16 cellular contexts compared by ENCODE assay signal in the genomic region with DNA sequence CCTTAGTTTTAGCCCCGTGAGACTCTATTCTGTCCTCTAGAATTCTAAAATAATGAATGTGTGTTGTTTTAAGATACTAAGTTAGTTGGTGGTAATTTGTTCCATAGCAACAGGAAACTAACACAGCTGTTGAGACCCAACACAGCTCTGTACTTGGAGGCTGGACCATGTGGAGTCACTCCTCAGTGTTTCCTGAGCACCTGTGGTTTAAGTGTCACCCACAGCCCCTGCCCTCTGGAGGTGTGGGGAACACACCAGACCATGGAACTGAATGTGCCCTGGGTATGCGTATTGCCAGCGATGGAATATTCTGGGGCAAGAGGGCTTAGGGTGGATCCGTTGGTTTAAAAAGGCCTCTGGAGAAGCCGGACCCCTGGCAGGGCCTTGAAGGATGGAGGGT. TPM values are rescaled to one million over a fixed set of nuclear protein-coding genes. Genes with fewer than 3 reads are reported as not detected.
DNase-seq lines count a peak whose midpoint lies in the region; ATAC-seq, FAIRE-seq and TF ChIP-seq lines count a peak whose summit lies in the region.
"Had no signal": no experiment of that assay in that cellular context is flagged by ENCODE, and none has a peak within 500 bp of the region (broad histone marks: within the 10 kb centered on the region; RNA-seq: fewer than 3 reads in every experiment).

No MANE protein-coding gene starts in this region.

- POLR2A ChIA-PET in MCF 10A (lab: Yijun Ruan, JAX), result no interaction called here

- CTCF ChIA-PET in MCF 10A (lab: Yijun Ruan, JAX) (no interaction called here), mammary epithelial cell (lab: Charles Lee; ENCODE audit: low non-redundant PET) (no interaction called here)

- no peak for DNase-seq in MCF 10A (ENCODE audit: unreplicated experiment)
- DNase-seq in mammary epithelial cell, result no peak
- peak; percentile 69 for DNase-seq in activated CD4-positive, alpha-beta T cell treated with anti-CD3 and anti-CD28 coated beads for 48 hours
- DNase-seq in activated naive CD8-positive, alpha-beta T cell treated with anti-CD3 and anti-CD28 coated beads, Interleukin-2, amount 50 U/mL, for 24 hours, result peak; percentile 65
- peak; percentile 43 to 69 for DNase-seq in stimulated activated naive CD8-positive, alpha-beta T cell treated with anti-CD3 and anti-CD28 coated beads, Interleukin-15, amount 100 ng/mL, for 72 hours
- no peak for DNase-seq in kidney
- DNase-seq in hepatic stellate cell (ENCODE audit: low spot score), result no peak
- DNase-seq: effector CD8-positive, alpha-beta T cell; left ventricle myocardium superior; MG63; NCI-H748 treated with DMSO at 0.1 percent for 48 hours had no signal

- H2AFZ ChIP-seq in mammary epithelial cell (ENCODE audit: low read depth, low read length), result no peak overlapping the region

- H3K4me1 ChIP-seq in mammary epithelial cell (ENCODE audit: insufficient read depth, low read length) (peaks cover 11% of the 10 kb centered on the region), kidney (ENCODE audit: control insufficient read depth in 1 of 2, insufficient read depth in 1 of 2, low read depth in 1 of 2, low read length in 2 of 2) (peaks cover 0 to 7% of the 10 kb centered on the region in 2 donors)

- H3K27ac Mint-ChIP-seq in MCF 10A (ENCODE audit: low read depth, unreplicated experiment), result peak overlapping the region; percentile 46
- peak overlapping the region; percentile 83 for H3K27ac Mint-ChIP-seq in activated naive CD8-positive, alpha-beta T cell treated with anti-CD3 and anti-CD28 coated beads, Interleukin-2, amount 50 U/mL, for 24 hours
- peak overlapping the region; percentile 2 to 92 for H3K27ac Mint-ChIP-seq in stimulated activated naive CD8-positive, alpha-beta T cell treated with anti-CD3 and anti-CD28 coated beads, Interleukin-15, amount 100 ng/mL, for 72 hours
- H3K27ac Mint-ChIP-seq: activated naive CD8-positive, alpha-beta T cell had no signal

- no peaks in the 10 kb centered on the region for H3K79me2 ChIP-seq in mammary epithelial cell (ENCODE audit: insufficient read depth, low read length)

- no peak overlapping the region for H3K9ac ChIP-seq in mammary epithelial cell (ENCODE audit: insufficient read depth, low read length)
- H3K9ac ChIP-seq in kidney (ENCODE audit: low read length in 2 of 2), result no peak overlapping the region

- H3K36me3 ChIP-seq in mammary epithelial cell (ENCODE audit: insufficient read depth, low read length) (no peaks in the 10 kb centered on the region), kidney (ENCODE audit: control insufficient read depth in 1 of 2, insufficient read depth in 2 of 2, low read length in 2 of 2) (no peaks in the 10 kb centered on the region)
- H3K36me3 ChIP-seq: MG63, thoracic aorta had no signal

- no peaks in the 10 kb centered on the region for H4K20me1 ChIP-seq in mammary epithelial cell (ENCODE audit: insufficient read depth, low read length)

- dilution Hi-C loops in mammary epithelial cell (cut with HindIII; ENCODE audit: low sequenced_read_pairs), result no loop called here

- H3K4me1 Mint-ChIP-seq in MCF 10A (ENCODE audit: insufficient read depth, unreplicated experiment), result peaks cover 30% of the 10 kb centered on the region
- H3K4me1 Mint-ChIP-seq in activated naive CD8-positive, alpha-beta T cell treated with anti-CD3 and anti-CD28 coated beads, Interleukin-2, amount 50 U/mL, for 24 hours, result peaks cover 75% of the 10 kb centered on the region
- H3K4me1 Mint-ChIP-seq in stimulated activated naive CD8-positive, alpha-beta T cell treated with anti-CD3 and anti-CD28 coated beads, Interleukin-15, amount 100 ng/mL, for 72 hours, result peaks cover 84% of the 10 kb centered on the region

- no peaks in the 10 kb centered on the region for H3K27me3 Mint-ChIP-seq in MCF 10A (ENCODE audit: insufficient read depth, unreplicated experiment)
- H3K27me3 Mint-ChIP-seq in activated naive CD8-positive, alpha-beta T cell treated with anti-CD3 and anti-CD28 coated beads, Interleukin-2, amount 50 U/mL, for 24 hours, result peaks cover 4% of the 10 kb centered on the region
- H3K27me3 Mint-ChIP-seq in stimulated activated naive CD8-positive, alpha-beta T cell treated with anti-CD3 and anti-CD28 coated beads, Interleukin-15, amount 100 ng/mL, for 72 hours, result no peaks in the 10 kb centered on the region
- H3K27me3 Mint-ChIP-seq: activated naive CD8-positive, alpha-beta T cell had no signal

- H3K27me3 ChIP-seq in mammary epithelial cell (ENCODE audit: insufficient read depth, low read length), result no peaks in the 10 kb centered on the region
- H3K27me3 ChIP-seq: MG63 had no signal

- no peaks in the 10 kb centered on the region for H3K9me3 Mint-ChIP-seq in MCF 10A (ENCODE audit: unreplicated experiment)
- H3K9me3 Mint-ChIP-seq in activated naive CD8-positive, alpha-beta T cell treated with anti-CD3 and anti-CD28 coated beads, Interleukin-2, amount 50 U/mL, for 24 hours, result no peaks in the 10 kb centered on the region
- peaks cover 0 to 4% of the 10 kb centered on the region in 2 donors for H3K9me3 Mint-ChIP-seq in stimulated activated naive CD8-positive, alpha-beta T cell treated with anti-CD3 and anti-CD28 coated beads, Interleukin-15, amount 100 ng/mL, for 72 hours

- H3K4me3 ChIP-seq in mammary epithelial cell (replicated peaks in 1 of 3; ENCODE audit: insufficient read depth in 1 of 3, low read depth in 2 of 3, low read length in 3 of 3) (no peak overlapping the region), kidney (ENCODE audit: low read length in 2 of 2) (no peak overlapping the region)
- H3K4me3 ChIP-seq: MG63, thoracic aorta had no signal

- BruUV-seq in MCF 10A (replicated peaks; lab: Mats Ljungman, UMichigan) (no TSS peak), mammary epithelial cell (replicated peaks; lab: Mats Ljungman, UMichigan) (no TSS peak)

- H3K27ac ChIP-seq in mammary epithelial cell (ENCODE audit: insufficient read depth, low read depth, low read length) (no peak overlapping the region), kidney (ENCODE audit: low read depth in 2 of 2, low read length in 2 of 2) (no peak overlapping the region)
- H3K27ac ChIP-seq: thoracic aorta had no signal

- H3K4me3 Mint-ChIP-seq in MCF 10A (ENCODE audit: unreplicated experiment), result no peak overlapping the region
- no peak overlapping the region for H3K4me3 Mint-ChIP-seq in activated naive CD8-positive, alpha-beta T cell treated with anti-CD3 and anti-CD28 coated beads, Interleukin-2, amount 50 U/mL, for 24 hours
- H3K4me3 Mint-ChIP-seq in stimulated activated naive CD8-positive, alpha-beta T cell treated with anti-CD3 and anti-CD28 coated beads, Interleukin-15, amount 100 ng/mL, for 72 hours, result peak overlapping the region; percentile 1 to 27
- H3K4me3 Mint-ChIP-seq: activated naive CD8-positive, alpha-beta T cell had no signal

- no peak overlapping the region for H3K4me2 ChIP-seq in mammary epithelial cell (ENCODE audit: insufficient read depth, low read depth, low read length)

- no peak for FAIRE-seq in kidney (lab: Jason Lieb, UNC)
- FAIRE-seq: bronchial epithelial cell, D721Med had no signal

- no peak for TF ChIP-seq CTCF in MCF 10A (IDR thresholded peaks at IDR 0.05; ENCODE audit: unreplicated experiment)
- no peak for TF ChIP-seq CTCF in mammary epithelial cell (conservative IDR thresholded peaks at IDR 0.05 in 1 of 2, IDR thresholded peaks at IDR 0.05 in 1 of 2; ENCODE audit: extremely low read depth in 1 of 2, insufficient read depth in 1 of 2, low read depth in 1 of 2, low read length in 2 of 2)
- no peak for TF ChIP-seq CTCF in kidney (IDR thresholded peaks at IDR 0.05; ENCODE audit: borderline replicate concordance, extremely low read depth, insufficient read depth)

- 94% methylated on average over 5 of the region's 5 CpGs for WGBS in mammary epithelial cell (ENCODE audit: low coverage, missing lambda C conversion rate)

- peak; percentile 97 for ATAC-seq in activated naive CD8-positive, alpha-beta T cell treated with anti-CD3 and anti-CD28 coated beads, Interleukin-2, amount 50 U/mL, for 24 hours
- ATAC-seq in stimulated activated naive CD8-positive, alpha-beta T cell treated with anti-CD3 and anti-CD28 coated beads, Interleukin-15, amount 100 ng/mL, for 72 hours, result peak; percentile 93
- no peak for ATAC-seq in GM19463 (IDR thresholded peaks at IDR 0.05; ENCODE audit: unreplicated experiment)
- ATAC-seq: left ventricle myocardium superior had no signal

- H3K9me3 ChIP-seq in mammary epithelial cell (replicated peaks; ENCODE audit: insufficient read depth, low read length) (no peaks in the 10 kb centered on the region), kidney (ENCODE audit: control insufficient read depth in 1 of 2, low read length in 2 of 2) (no peaks in the 10 kb centered on the region)
- H3K9me3 ChIP-seq: MG63, thoracic aorta had no signal

- in situ Hi-C loops in mammary epithelial cell (cut with MboI; ENCODE audit: low sequenced_read_pairs in 2 of 2), result no loop called here

- intact Hi-C loops in MCF 10A (cut with micrococcal nuclease), result no loop called here
- intact Hi-C loops in mammary epithelial cell (cut with micrococcal nuclease), result no loop called here
- intact Hi-C loops in kidney (cut with DNase I), result no loop called here

- H3K36me3 Mint-ChIP-seq in MCF 10A (ENCODE audit: insufficient read depth, unreplicated experiment), result no peaks in the 10 kb centered on the region
- no peaks in the 10 kb centered on the region for H3K36me3 Mint-ChIP-seq in activated naive CD8-positive, alpha-beta T cell treated with anti-CD3 and anti-CD28 coated beads, Interleukin-2, amount 50 U/mL, for 24 hours (ENCODE audit: low read depth)
- H3K36me3 Mint-ChIP-seq: activated naive CD8-positive, alpha-beta T cell had no signal

RNA-seq across cellular contexts. Expression of a gene that starts 16.6 kb away (rescaled TPM):
- total RNA-seq in MCF 10A (2022) (0.10 and 0.14 TPM in 2 replicates), mammary epithelial cell (under 1 TPM in 1 of 2 donors, not detected in 1; 0.83 TPM), kidney (1.7 TPM)
- polyA plus RNA-seq in mammary epithelial cell (0.06 TPM), kidney (ENCODE audit: insufficient read depth, low read depth, low replicate concordance) (0.82 TPM)
- not detected for polyA minus RNA-seq in mammary epithelial cell

Comparison
In these comparisons a context has a peak if more than half of its experiments do, and no peak if none do; other contexts are left out.
1. DNase-seq: peak in activated CD4-positive, alpha-beta T cell treated with anti-CD3 and anti-CD28 coated beads for 48 hours (single experiment), activated naive CD8-positive, alpha-beta T cell treated with anti-CD3 and anti-CD28 coated beads, Interleukin-2, amount 50 U/mL, for 24 hours (single experiment) and stimulated activated naive CD8-positive, alpha-beta T cell treated with anti-CD3 and anti-CD28 coated beads, Interleukin-15, amount 100 ng/mL, for 72 hours (2 of 2); none in MCF 10A (single experiment), mammary epithelial cell (single experiment), kidney (single experiment) and hepatic stellate cell (single experiment).
2. H3K4me3 Mint-ChIP-seq: peak in stimulated activated naive CD8-positive, alpha-beta T cell treated with anti-CD3 and anti-CD28 coated beads, Interleukin-15, amount 100 ng/mL, for 72 hours (2 of 2); none in MCF 10A (single experiment) and activated naive CD8-positive, alpha-beta T cell treated with anti-CD3 and anti-CD28 coated beads, Interleukin-2, amount 50 U/mL, for 24 hours (single experiment).
3. Peak in every context shown above with its lines, with median percentiles within 50 percentile points of each other: H3K27ac Mint-ChIP-seq.